In genomic region chr1:198088360-198089071, GRCh38 we compare ENCODE assay signal across 8 cellular contexts.
DNase-seq lines count a peak whose midpoint lies in the region; ATAC-seq and TF ChIP-seq lines count a peak whose summit lies in the region.

No MANE protein-coding gene starts in this region.

- H3K27ac ChIP-seq in lung (ENCODE audit: low read depth in 1 of 2, low read length in 1 of 2): peak overlapping the region in 1 of 2 donors; percentile 53

- WGBS in lung, 2 donors: 24 to 41% methylated on average over 4 of the region's 4 CpGs

- H3K4me3 ChIP-seq in lung: no peak overlapping the region

- DNase-seq in D341Med (ENCODE audit: low spot score): peak; percentile 32
- peak; percentile 58 for DNase-seq in NOMO-1 treated with DMSO at 0.1 percent for 48 hours (lab: John Stamatoyannopoulos, UW; ENCODE audit: unreplicated experiment)
- peak; percentile 25 for DNase-seq in central memory CD4-positive, alpha-beta T cell
- DNase-seq in lung (ENCODE audit: low spot score): peak; percentile 59
- no peak for DNase-seq in NCI-H526 treated with DMSO at 0.1 percent for 48 hours (lab: John Stamatoyannopoulos, UW)
- DNase-seq in C1 segment of cervical spinal cord (lab: John Stamatoyannopoulos, UW): no peak
- no peak for DNase-seq in T-helper 9 cell

- TF ChIP-seq CTCF in lung (IDR thresholded peaks at IDR 0.05; ENCODE audit: control extremely low read depth, extremely low read depth): peak; percentile 29

- no peaks in the 10 kb centered on the region for H3K4me1 ChIP-seq in lung (ENCODE audit: control insufficient read depth in 2 of 2, insufficient read depth in 2 of 2, low read length in 2 of 2)

- H3K27me3 ChIP-seq in lung (ENCODE audit: control insufficient read depth, insufficient read depth): no peaks in the 10 kb centered on the region

- ATAC-seq in GM21367 (IDR thresholded peaks at IDR 0.05; ENCODE audit: unreplicated experiment) (peak; percentile 60), lung (ENCODE audit: insufficient read depth, low FRiP score) (peak; percentile 86)

- no peaks in the 10 kb centered on the region for H3K9me3 ChIP-seq in lung (ENCODE audit: control insufficient read depth in 2 of 2, insufficient read depth in 1 of 2, low read length in 1 of 2)

- no peaks in the 10 kb centered on the region for H3K36me3 ChIP-seq in lung (ENCODE audit: control insufficient read depth in 2 of 2, insufficient read depth in 2 of 2, low read length in 2 of 2)

Comparison
In these comparisons a context has a peak if more than half of its experiments do, and no peak if none do; other contexts are left out.
1. DNase-seq: peak in D341Med (single experiment), NOMO-1 treated with DMSO at 0.1 percent for 48 hours (single experiment), central memory CD4-positive, alpha-beta T cell (single experiment) and lung (single experiment); none in NCI-H526 treated with DMSO at 0.1 percent for 48 hours (single experiment), C1 segment of cervical spinal cord (0 of 14) and T-helper 9 cell (single experiment).